1 cellular context compared by ENCODE assay signal in genomic region chr4:73753215-73753614, GRCh38.
TF ChIP-seq lines count a peak whose summit lies in the region.

No MANE protein-coding gene starts in this region.

TF ChIP-seq in HepG2, 621 proteins besides CTCF, POLR2A, EP300 and RAD21:
- TF ChIP-seq U2AF1 (optimal IDR thresholded peaks at IDR 0.05; ENCODE audit: low read depth, low read length) = no peak
- TF ChIP-seq CREB1 (IDR thresholded peaks at IDR 0.05) = peak; percentile 60
- TF ChIP-seq CREB1 (CRISPR knock-in tag; IDR thresholded peaks at IDR 0.05) = no peak
